ENCODE assay signal across 31 cellular contexts in genomic region chr2:58650781-58651180, GRCh38.
"Had no signal": no experiment of that assay in that cellular context is flagged by ENCODE, and none has a peak within 500 bp of the region (broad histone marks: within the 10 kb centered on the region; RNA-seq: fewer than 3 reads in every experiment).

No MANE protein-coding gene starts in this region.

- H3K4me2 ChIP-seq: neural progenitor cell, smooth muscle cell had no signal

- H2AFZ ChIP-seq: neural progenitor cell, parathyroid adenoma had no signal

- H3K4me3 Mint-ChIP-seq: naive thymus-derived CD8-positive, alpha-beta T cell; natural killer cell treated with Interleukin-12 subunit alpha and Interleukin-12 subunit beta and Interleukin-15 and Interleukin-18, amount 100 ng/mL, for 72 hours; neural progenitor cell; stimulated activated memory B cell treated with anti-CD40 and anti-IgM and Interleukin-4, amounts not matched to agents 10 μg/mL and 1 μg/mL and 100 μg/mL, for 72 hours; stimulated activated naive CD8-positive, alpha-beta T cell treated with anti-CD3 and anti-CD28 coated beads, Interleukin-15, amount 100 ng/mL, for 72 hours had no signal

- H3K9ac ChIP-seq: neural progenitor cell, parathyroid adenoma had no signal

- H3K27ac Mint-ChIP-seq: naive thymus-derived CD8-positive, alpha-beta T cell; natural killer cell treated with Interleukin-12 subunit alpha and Interleukin-12 subunit beta and Interleukin-15 and Interleukin-18, amount 100 ng/mL, for 72 hours; neural progenitor cell; progenitor cell of endocrine pancreas; stimulated activated memory B cell treated with anti-CD40 and anti-IgM and Interleukin-4, amounts not matched to agents 10 μg/mL and 1 μg/mL and 100 μg/mL, for 72 hours had no signal

- H3K9me3 Mint-ChIP-seq: naive thymus-derived CD8-positive, alpha-beta T cell; neural progenitor cell; stimulated activated memory B cell treated with anti-CD40 and anti-IgM and Interleukin-4, amounts not matched to agents 10 μg/mL and 1 μg/mL and 100 μg/mL, for 72 hours; stimulated activated naive CD8-positive, alpha-beta T cell treated with anti-CD3 and anti-CD28 coated beads, Interleukin-15, amount 100 ng/mL, for 72 hours had no signal

- H3K27me3 Mint-ChIP-seq: natural killer cell treated with Interleukin-12 subunit alpha and Interleukin-12 subunit beta and Interleukin-15 and Interleukin-18, amount 100 ng/mL, for 72 hours; progenitor cell of endocrine pancreas; stimulated activated memory B cell treated with anti-CD40 and anti-IgM and Interleukin-4, amounts not matched to agents 10 μg/mL and 1 μg/mL and 100 μg/mL, for 72 hours; stimulated activated naive CD8-positive, alpha-beta T cell treated with anti-CD3 and anti-CD28 coated beads, Interleukin-15, amount 100 ng/mL, for 72 hours had no signal

- FAIRE-seq: urothelium cell line had no signal

- H3K4me1 ChIP-seq: neural progenitor cell, parathyroid adenoma, psoas muscle, right lobe of liver, spleen, suprapubic skin, testis, tibial artery, transverse colon, upper lobe of left lung, vagina had no signal

- H3K4me1 Mint-ChIP-seq: naive thymus-derived CD8-positive, alpha-beta T cell; stimulated activated naive CD8-positive, alpha-beta T cell treated with anti-CD3 and anti-CD28 coated beads, Interleukin-15, amount 100 ng/mL, for 72 hours had no signal

- H3K27me3 ChIP-seq: neural progenitor cell, ovary, right lobe of liver, spleen, suprapubic skin, testis, tibial artery, transverse colon, upper lobe of left lung, vagina had no signal

- H3K4me3 ChIP-seq: neural progenitor cell, ovary, psoas muscle, right lobe of liver, skin epidermis, smooth muscle cell, spleen, suprapubic skin, testis, tibial artery, transverse colon, upper lobe of left lung, vagina had no signal

- H3K27ac ChIP-seq: neural progenitor cell, ovary, parathyroid adenoma, psoas muscle, right lobe of liver, skin epidermis, spleen, suprapubic skin, testis, tibial artery, transverse colon, upper lobe of left lung, vagina had no signal

- H3K79me2 ChIP-seq: parathyroid adenoma had no signal

- DNase-seq: naive thymus-derived CD8-positive, alpha-beta T cell; occipital lobe; ovary; posterior cingulate gyrus; psoas muscle; right cardiac atrium; right lobe of liver; spleen; stimulated activated CD4-positive, alpha-beta T cell treated with anti-CD3 and anti-CD28 coated beads, Interleukin-12 subunit alpha, Interleukin-12 subunit beta, amount 100 ng/mL, for 4 hours; stimulated activated CD4-positive, alpha-beta T cell treated with anti-CD3 and anti-CD28 coated beads, Interleukin-1b, Interleukin-23, amount 100 ng/mL, for 48 hours; stimulated activated CD4-positive, alpha-beta T cell treated with anti-CD3 and anti-CD28 coated beads, Interleukin-4, amount 100 ng/mL, for 1 hour; stimulated activated CD4-positive, alpha-beta T cell treated with anti-CD3 and anti-CD28 coated beads, Interleukin-4, amount 100 ng/mL, for 4 hours; stimulated activated CD8-positive, alpha-beta memory T cell treated with anti-CD3 and anti-CD28 coated beads, Interleukin-4, amount 100 ng/mL, for 48 hours; stimulated activated naive CD4-positive, alpha-beta T cell; stimulated activated naive CD8-positive, alpha-beta T cell treated with anti-CD3 and anti-CD28 coated beads, Interleukin-15, amount 100 ng/mL, for 72 hours; stimulated activated naive CD8-positive, alpha-beta T cell treated with anti-CD3 and anti-CD28 coated beads, Interleukin-15, Interleukin-2, amounts not matched to agents 100 U/mL and 50 U/mL, for 24 hours; substantia nigra; testis; tibial artery; transverse colon; upper lobe of left lung had no signal

- H3K9me3 ChIP-seq: ovary, psoas muscle, right lobe of liver, spleen, suprapubic skin, testis, tibial artery, transverse colon, upper lobe of left lung, vagina had no signal

- ATAC-seq: naive thymus-derived CD8-positive, alpha-beta T cell; natural killer cell treated with Interleukin-12 subunit alpha and Interleukin-12 subunit beta and Interleukin-15 and Interleukin-18, amount 100 ng/mL, for 72 hours; psoas muscle; right cardiac atrium; right lobe of liver; stimulated activated memory B cell treated with anti-CD40 and anti-IgM and Interleukin-4, amounts not matched to agents 10 μg/mL and 1 μg/mL and 100 μg/mL, for 72 hours; stimulated activated naive CD8-positive, alpha-beta T cell treated with anti-CD3 and anti-CD28 coated beads, Interleukin-15, amount 100 ng/mL, for 72 hours; stimulated activated naive CD8-positive, alpha-beta T cell treated with anti-CD3 and anti-CD28 coated beads, Interleukin-15, Interleukin-2, amounts not matched to agents 100 U/mL and 50 U/mL, for 24 hours had no signal

- H3K36me3 Mint-ChIP-seq: naive thymus-derived CD8-positive, alpha-beta T cell; natural killer cell treated with Interleukin-12 subunit alpha and Interleukin-12 subunit beta and Interleukin-15 and Interleukin-18, amount 100 ng/mL, for 72 hours; neural progenitor cell; stimulated activated memory B cell treated with anti-CD40 and anti-IgM and Interleukin-4, amounts not matched to agents 10 μg/mL and 1 μg/mL and 100 μg/mL, for 72 hours had no signal

- H3K36me3 ChIP-seq: neural progenitor cell, ovary, right lobe of liver, spleen, suprapubic skin, tibial artery, transverse colon, upper lobe of left lung, vagina had no signal
